8 cellular contexts compared by ENCODE assay signal in genomic region chr21:34202553-34203332, GRCh38.
DNase-seq lines count a peak whose midpoint lies in the region; ATAC-seq and TF ChIP-seq lines count a peak whose summit lies in the region.

No MANE protein-coding gene starts in this region.

- H2AFZ ChIP-seq in PC-3 (ENCODE audit: low read length) = peak overlapping the region; percentile 90
- no peak overlapping the region for H2AFZ ChIP-seq in fibroblast of lung (ENCODE audit: low read length)
- H2AFZ ChIP-seq in MM.1S (ENCODE audit: low read length) = no peak overlapping the region

- H3K79me2 ChIP-seq in PC-3 (ENCODE audit: low read length) (no peaks in the 10 kb centered on the region), fibroblast of lung (ENCODE audit: control insufficient read depth, insufficient read depth, low read length) (no peaks in the 10 kb centered on the region), MM.1S (ENCODE audit: low read length) (no peaks in the 10 kb centered on the region)

- H3K4me1 Mint-ChIP-seq in osteocyte (ENCODE audit: unreplicated experiment) = peaks cover 82% of the 10 kb centered on the region

- POLR2A ChIA-PET in PC-3 (lab: Charles Lee; ENCODE audit: unreplicated experiment) = interaction anchor here (0.6 to 0.7 kb wide), 2 partner anchors 226 to 1475 kb away, joined by 5 to 12 read pairs; partner anchors contain the start of gene SYNJ1

- H4K20me1 ChIP-seq in PC-3 (ENCODE audit: low read length) = no peaks in the 10 kb centered on the region
- H4K20me1 ChIP-seq in fibroblast of lung (ENCODE audit: control insufficient read depth, extremely low read depth, insufficient read depth, low read length) = no peaks in the 10 kb centered on the region
- no peaks in the 10 kb centered on the region for H4K20me1 ChIP-seq in MM.1S (ENCODE audit: insufficient read depth, low read length)

- peak; percentile 66 for DNase-seq in DMS53 (lab: John Stamatoyannopoulos, UW)
- DNase-seq in PC-3 = no peak
- DNase-seq in fibroblast of lung (ENCODE audit: low read depth in 2 of 2) = peak in 1 of 2 donors; percentile 25
- DNase-seq in osteocyte (ENCODE audit: extremely low spot score, unreplicated experiment) = no peak
- DNase-seq in GF-D8 (lab: John Stamatoyannopoulos, UW) = no peak
- DNase-seq in GOT3 (lab: John Stamatoyannopoulos, UW) = no peak
- DNase-seq in MM.1S = no peak
- no peak for DNase-seq in mucosa of descending colon

- H3K27ac ChIP-seq in PC-3 (ENCODE audit: low read length) = no peak overlapping the region
- H3K27ac ChIP-seq in fibroblast of lung (ENCODE audit: insufficient read depth, low read length) = no peak overlapping the region
- H3K27ac ChIP-seq in MM.1S (ENCODE audit: low read length) = no peak overlapping the region

- H3K4me3 Mint-ChIP-seq in osteocyte (ENCODE audit: unreplicated experiment) = no peak overlapping the region

- intact Hi-C loops in PC-3 (cut with micrococcal nuclease) = loop anchor here (2.0 kb wide), 1 partner anchor 278 kb away; no protein-coding TSS in a partner anchor
- intact Hi-C loops in mucosa of descending colon (cut with DNase I, micrococcal nuclease) = loop anchor here in 1 of 2 donors (10.0 kb wide), 1 partner anchor 128 kb away; the partner anchor contains the start of genes MRPS6 and SLC5A3

- CTCF ChIA-PET in PC-3 (lab: Charles Lee) = interaction anchor here (0.6 to 1.6 kb wide), 6 partner anchors 78 to 280 kb away, joined by 3 to 12 read pairs (median 5); no protein-coding TSS in a partner anchor

- no peaks in the 10 kb centered on the region for H3K27me3 Mint-ChIP-seq in osteocyte (ENCODE audit: unreplicated experiment)

- H3K36me3 ChIP-seq in PC-3 (ENCODE audit: low read depth, low read length) = no peaks in the 10 kb centered on the region
- H3K36me3 ChIP-seq in fibroblast of lung (ENCODE audit: control insufficient read depth, insufficient read depth, low read length) = no peaks in the 10 kb centered on the region
- H3K36me3 ChIP-seq in MM.1S (replicated peaks; ENCODE audit: insufficient read depth, low read length) = no peaks in the 10 kb centered on the region
- H3K36me3 ChIP-seq in mucosa of descending colon (ENCODE audit: low read depth) = no peaks in the 10 kb centered on the region

- no peaks in the 10 kb centered on the region for H3F3A ChIP-seq in PC-3 (ENCODE audit: low read length, unreplicated experiment)
- no peaks in the 10 kb centered on the region for H3F3A ChIP-seq in MM.1S (ENCODE audit: insufficient read depth, low read length)

- peak overlapping the region; percentile 18 for H3K27ac Mint-ChIP-seq in osteocyte (ENCODE audit: unreplicated experiment)

- H3K4me3 ChIP-seq in PC-3 (ENCODE audit: low read length) = peak overlapping the region; percentile 56
- H3K4me3 ChIP-seq in fibroblast of lung (replicated peaks in 1 of 4; ENCODE audit: control extremely low read depth in 1 of 4, insufficient read depth in 1 of 4, low read depth in 3 of 4, low read length in 4 of 4) = peak overlapping the region in 1 of 4 experiments; percentile 61
- no peak overlapping the region for H3K4me3 ChIP-seq in MM.1S (ENCODE audit: low read length)
- no peak overlapping the region for H3K4me3 ChIP-seq in mucosa of descending colon

- no peak for TF ChIP-seq CTCF in PC-3 (conservative IDR thresholded peaks at IDR 0.05; ENCODE audit: low read depth, low read length)
- no peak for TF ChIP-seq CTCF in fibroblast of lung (conservative IDR thresholded peaks at IDR 0.05 in 1 of 2, IDR thresholded peaks at IDR 0.05 in 1 of 2; ENCODE audit: low read depth in 1 of 2, low read length in 2 of 2)
- TF ChIP-seq CTCF in osteocyte (IDR thresholded peaks at IDR 0.05) = no peak
- no peak for TF ChIP-seq CTCF in MM.1S (IDR thresholded peaks at IDR 0.05; ENCODE audit: low read length)
- TF ChIP-seq CTCF in mucosa of descending colon (IDR thresholded peaks at IDR 0.05) = no peak

- H3K9me2 ChIP-seq in PC-3 (replicated peaks; ENCODE audit: low read length) (no peaks in the 10 kb centered on the region), MM.1S (replicated peaks; ENCODE audit: insufficient read depth, low read length) (no peaks in the 10 kb centered on the region)

- peak overlapping the region; percentile 81 for H3K4me2 ChIP-seq in PC-3 (ENCODE audit: low read length)
- H3K4me2 ChIP-seq in fibroblast of lung (ENCODE audit: extremely low read depth, insufficient read depth, low read length) = peak overlapping the region; percentile 95
- H3K4me2 ChIP-seq in MM.1S (ENCODE audit: low read depth, low read length) = no peak overlapping the region

- H3K27me3 ChIP-seq in PC-3 (ENCODE audit: low read length) = no peaks in the 10 kb centered on the region
- no peaks in the 10 kb centered on the region for H3K27me3 ChIP-seq in fibroblast of lung (ENCODE audit: control insufficient read depth, insufficient read depth, low read length)
- H3K27me3 ChIP-seq in MM.1S (replicated peaks; ENCODE audit: insufficient read depth, low read length) = no peaks in the 10 kb centered on the region

- ATAC-seq in PC-3 (no peak), mucosa of descending colon (no peak)

- H3K9me3 ChIP-seq in PC-3 (ENCODE audit: low read length) = no peaks in the 10 kb centered on the region
- H3K9me3 ChIP-seq in fibroblast of lung (ENCODE audit: control insufficient read depth, insufficient read depth, low read depth, low read length) = no peaks in the 10 kb centered on the region
- H3K9me3 ChIP-seq in MM.1S (replicated peaks; ENCODE audit: insufficient read depth, low read length) = no peaks in the 10 kb centered on the region
- no peaks in the 10 kb centered on the region for H3K9me3 ChIP-seq in mucosa of descending colon

- H3K9ac ChIP-seq in PC-3 (ENCODE audit: low read length) (no peak overlapping the region), fibroblast of lung (ENCODE audit: insufficient read depth, low read length) (no peak overlapping the region), MM.1S (ENCODE audit: low read length) (no peak overlapping the region)

- no TSS peak for BruUV-seq in PC-3 (replicated peaks; lab: Mats Ljungman, UMichigan)

- peaks cover 17% of the 10 kb centered on the region for H3K4me1 ChIP-seq in PC-3 (ENCODE audit: insufficient read depth, low read length)
- H3K4me1 ChIP-seq in fibroblast of lung (ENCODE audit: control insufficient read depth, extremely low read depth, insufficient read depth, low read length) = peaks cover 4% of the 10 kb centered on the region
- H3K4me1 ChIP-seq in MM.1S (ENCODE audit: low read length) = peaks cover 12% of the 10 kb centered on the region
- H3K4me1 ChIP-seq in mucosa of descending colon (ENCODE audit: low read depth) = no peaks in the 10 kb centered on the region

- H3K36me3 Mint-ChIP-seq in osteocyte (ENCODE audit: unreplicated experiment) = peaks cover 6% of the 10 kb centered on the region

- H3K9me3 Mint-ChIP-seq in osteocyte (ENCODE audit: unreplicated experiment) = no peaks in the 10 kb centered on the region
